ENCODE assay signal across 19 cellular contexts in the genomic region with DNA sequence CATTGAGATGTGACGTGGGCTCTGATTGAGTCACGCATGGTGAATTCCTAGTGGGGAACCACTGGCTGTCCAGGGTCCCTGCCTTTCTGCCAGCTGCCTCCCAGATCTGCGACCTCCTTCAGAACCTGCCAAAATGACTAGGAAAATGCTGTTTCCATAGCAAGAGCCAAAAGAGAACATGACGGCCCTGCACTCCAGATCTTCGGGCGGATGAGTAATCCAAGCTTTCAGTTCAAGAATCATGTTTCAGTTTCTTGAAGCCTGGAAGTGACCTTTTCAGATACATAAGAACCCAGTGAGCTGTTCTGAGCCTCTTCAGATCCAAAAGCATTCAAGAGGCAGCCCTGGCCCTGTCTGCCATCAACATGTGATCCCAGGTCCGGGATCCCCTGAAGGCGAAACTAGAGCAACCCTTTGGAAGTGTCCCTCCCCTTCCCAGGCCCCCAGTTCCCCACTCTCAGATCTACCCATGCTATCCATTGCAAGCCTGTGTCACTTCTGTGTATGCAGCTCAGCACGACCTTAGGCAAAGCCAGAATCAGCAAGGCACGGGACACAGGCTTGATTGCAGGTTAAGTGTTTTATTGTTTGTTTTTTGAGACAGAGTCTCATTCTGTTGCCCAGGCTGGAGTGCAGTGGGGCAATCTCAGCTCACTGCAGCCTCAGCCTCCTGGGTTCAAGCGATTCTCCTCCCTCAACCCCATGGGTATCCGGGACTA. TPM values are rescaled to one million over a fixed set of nuclear protein-coding genes. Genes with fewer than 3 reads are reported as not detected.
DNase-seq lines count a peak whose midpoint lies in the region; ATAC-seq and TF ChIP-seq lines count a peak whose summit lies in the region.
"Had no signal": no experiment of that assay in that cellular context is flagged by ENCODE, and none has a peak within 500 bp of the region (broad histone marks: within the 10 kb centered on the region; RNA-seq: fewer than 3 reads in every experiment).

No MANE protein-coding gene starts in this region.

- H3K36me3 ChIP-seq in MG63 (no peaks in the 10 kb centered on the region), Peyer's patch (no peaks in the 10 kb centered on the region), tibial artery (peaks cover 0 to 15% (median 0%) of the 10 kb centered on the region in 3 donors)

- ATAC-seq in GM18517 (IDR thresholded peaks at IDR 0.05; ENCODE audit: unreplicated experiment), result no peak
- ATAC-seq: PC-3, right cardiac atrium had no signal

- DNase-seq in AG08395 (ENCODE audit: low spot score), result peak; percentile 65
- DNase-seq in MG63, result peak; percentile 40
- peak; percentile 94 for DNase-seq in choroid plexus epithelial cell (ENCODE audit: low read depth)
- DNase-seq in myocyte (ENCODE audit: low read depth), result peak; percentile 45
- DNase-seq in Peyer's patch, result no peak
- DNase-seq in dorsolateral prefrontal cortex, result no peak
- no peak for DNase-seq in tibial artery
- DNase-seq: activated CD8-positive, alpha-beta memory T cell treated with anti-CD3 and anti-CD28 coated beads for 24 hours; activated gamma-delta T cell treated with Interleukin-2 at 50 U/mL for 16 hours; GF-D8; naive B cell; NCI-H1436; NCI-H446 treated with DMSO at 0.1 percent for 48 hours; PC-3; right cardiac atrium; stimulated activated CD4-positive, alpha-beta T cell treated with anti-CD3 and anti-CD28 coated beads, Interleukin-4, amount 100 ng/mL, for 1 hour had no signal

- no peak for TF ChIP-seq POLR2A in Peyer's patch (IDR thresholded peaks at IDR 0.05)

- H3K27me3 ChIP-seq in MG63 (no peaks in the 10 kb centered on the region), Peyer's patch (no peaks in the 10 kb centered on the region), dorsolateral prefrontal cortex (no peaks in the 10 kb centered on the region), tibial artery (peaks cover 0 to 13% of the 10 kb centered on the region in 2 donors)

- H3K4me1 ChIP-seq in Peyer's patch (no peaks in the 10 kb centered on the region), tibial artery (peaks cover 0 to 12% (median 0%) of the 10 kb centered on the region in 4 donors)

- intact Hi-C loops in dorsolateral prefrontal cortex (cut with DNase I) (no loop called here), tibial artery (cut with DNase I; ENCODE audit: low total_unique reads) (no loop called here)

- H3K27ac ChIP-seq in Peyer's patch (no peak overlapping the region), dorsolateral prefrontal cortex (peak overlapping the region in 1 of 59 donors; percentile 36), tibial artery (no peak overlapping the region)
- H3K27ac ChIP-seq: VCaP had no signal

- TF ChIP-seq CTCF in choroid plexus epithelial cell (conservative IDR thresholded peaks at IDR 0.05; ENCODE audit: low read depth, low read length) (no peak), Peyer's patch (IDR thresholded peaks at IDR 0.05) (no peak), dorsolateral prefrontal cortex (IDR thresholded peaks at IDR 0.05 in 54 of 56, conservative IDR thresholded peaks at IDR 0.05 in 2 of 56; ENCODE audit: low read depth in 1 of 56, partially characterized antibody in 56 of 56) (no peak), tibial artery (IDR thresholded peaks at IDR 0.05) (no peak)

- H3K9me3 ChIP-seq in MG63, result no peaks in the 10 kb centered on the region
- H3K9me3 ChIP-seq in Peyer's patch, result no peaks in the 10 kb centered on the region
- no peaks in the 10 kb centered on the region for H3K9me3 ChIP-seq in tibial artery

- H3K4me3 ChIP-seq in MG63, result no peak overlapping the region
- no peak overlapping the region for H3K4me3 ChIP-seq in choroid plexus epithelial cell (ENCODE audit: low read depth, low read length)
- no peak overlapping the region for H3K4me3 ChIP-seq in Peyer's patch
- no peak overlapping the region for H3K4me3 ChIP-seq in dorsolateral prefrontal cortex
- H3K4me3 ChIP-seq in tibial artery, result no peak overlapping the region

RNA-seq across cellular contexts. Expression of gene ANKRD63, which starts 19.7 kb away (rescaled TPM):
- not detected in 2 replicates for total RNA-seq in MG63 (2014; rRNA removed; shearing (Covaris generic); ENCODE audit: low replicate concordance)
- 0.42 TPM in 1 of 2 replicates, not detected in the other for total RNA-seq in myocyte
- polyA plus RNA-seq in myocyte (2012), result not detected
- total RNA-seq in Peyer's patch, result not detected
- 1 to 10 TPM in 106 of 120 experiments, under 1 TPM in 11, not detected in 3; 0.48 to 4.9 (median 2.0) TPM for total RNA-seq in dorsolateral prefrontal cortex
- total RNA-seq: bronchial epithelial cell had no signal

RNA-seq across cellular contexts. Expression of gene PAK6, which starts 24.3 kb away (rescaled TPM):
- 3.9 TPM in 1 of 2 replicates, not detected in the other for total RNA-seq in MG63 (2014; rRNA removed; shearing (Covaris generic); ENCODE audit: low replicate concordance)
- 0.21 and 0.48 TPM in 2 replicates for total RNA-seq in myocyte
- polyA plus RNA-seq in myocyte (2012), result 0.16 TPM
- 1 to 10 TPM in 2 of 4 donors, not detected in 2; 3.3 to 4.7 TPM for total RNA-seq in Peyer's patch
- 10 to 100 TPM in 119 of 120 experiments, 1 to 10 TPM in 1; 8.3 to 67.8 (median 34.1) TPM for total RNA-seq in dorsolateral prefrontal cortex

RNA-seq across cellular contexts. Expression of gene PLCB2, which starts 44.5 kb away (rescaled TPM):
- total RNA-seq in MG63 (2014; rRNA removed; shearing (Covaris generic); ENCODE audit: low replicate concordance), result not detected in 2 replicates
- total RNA-seq in myocyte, result 0.99 and 1.4 TPM in 2 replicates
- 0.35 TPM for polyA plus RNA-seq in myocyte (2012)
- 100 to 1,000 TPM in 1 of 4 donors, 10 to 100 TPM in 3; 12.3 to 101 (median 15.7) TPM for total RNA-seq in Peyer's patch
- 10 to 100 TPM; 10.2 to 52.4 (median 21.2) TPM for total RNA-seq in dorsolateral prefrontal cortex
- total RNA-seq: bronchial epithelial cell had no signal

Comparison
In these comparisons a context has a peak if more than half of its experiments do, and no peak if none do; other contexts are left out.
1. DNase-seq: peak in AG08395 (single experiment), MG63 (single experiment), choroid plexus epithelial cell (single experiment) and myocyte (single experiment); none in Peyer's patch (0 of 3), dorsolateral prefrontal cortex (0 of 10) and tibial artery (0 of 2).